ENCODE assay signal across 9 cellular contexts in the genomic region with DNA sequence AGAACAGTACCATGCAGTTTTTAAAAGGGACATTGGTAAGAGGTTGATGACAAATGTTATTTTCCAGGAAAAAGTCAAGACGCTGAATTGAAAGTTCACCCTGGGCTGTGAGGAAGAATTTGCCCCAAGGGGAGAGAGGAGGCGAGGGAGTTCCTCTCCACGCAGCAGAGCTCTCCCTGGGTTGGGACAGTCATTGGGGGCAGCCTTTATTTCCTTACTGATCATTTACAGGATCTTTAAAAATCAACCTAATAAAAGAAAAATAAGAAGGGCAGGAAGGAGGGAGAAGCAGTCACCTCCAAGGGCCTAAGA. TPM values are rescaled to one million over a fixed set of nuclear protein-coding genes. Genes with fewer than 3 reads are reported as not detected.
DNase-seq lines count a peak whose midpoint lies in the region; ATAC-seq and TF ChIP-seq lines count a peak whose summit lies in the region.
"Had no signal": no experiment of that assay in that cellular context is flagged by ENCODE, and none has a peak within 500 bp of the region (broad histone marks: within the 10 kb centered on the region; RNA-seq: fewer than 3 reads in every experiment).

No MANE protein-coding gene starts in this region.

- H3K9me3 Mint-ChIP-seq in dendritic cell treated with granulocyte-macrophage colony-stimulating factor and Interleukin-4, amounts not matched to agents 40 ng/mL and 50 ng/mL, for 4 days: no peaks in the 10 kb centered on the region

- H3K9me3 ChIP-seq in PC-9 (ENCODE audit: insufficient read depth, low read depth): no peaks in the 10 kb centered on the region
- H3K9me3 ChIP-seq in thoracic aorta: no peaks in the 10 kb centered on the region
- H3K9me3 ChIP-seq: MG63 had no signal

- H3K27me3 ChIP-seq in PC-9 (ENCODE audit: insufficient read depth, low read depth): peaks cover 22% of the 10 kb centered on the region
- no peaks in the 10 kb centered on the region for H3K27me3 ChIP-seq in mesendoderm (ENCODE audit: insufficient read depth, low read length, poor library complexity)
- H3K27me3 ChIP-seq in thoracic aorta (replicated peaks; ENCODE audit: insufficient read depth): no peaks in the 10 kb centered on the region
- H3K27me3 ChIP-seq: MG63 had no signal

- no peak for TF ChIP-seq CTCF in PC-9 (conservative IDR thresholded peaks at IDR 0.05)
- no peak for TF ChIP-seq CTCF in thoracic aorta (IDR thresholded peaks at IDR 0.05)

- no peaks in the 10 kb centered on the region for H3K36me3 Mint-ChIP-seq in dendritic cell treated with granulocyte-macrophage colony-stimulating factor and Interleukin-4, amounts not matched to agents 40 ng/mL and 50 ng/mL, for 4 days (ENCODE audit: low read depth)

- H4K5ac ChIP-seq in mesendoderm (ENCODE audit: low read length): no peak overlapping the region

- no peak overlapping the region for H4K8ac ChIP-seq in mesendoderm (ENCODE audit: low read depth, low read length)

- H3K4me1 ChIP-seq in PC-9 (replicated peaks; ENCODE audit: insufficient read depth) (0 out of 2 replicates have a peak, but pooled peaks cover 7% of the 10 kb centered on the region), mesendoderm (ENCODE audit: control insufficient read depth, low read depth, low read length) (no peaks in the 10 kb centered on the region), thoracic aorta (ENCODE audit: control insufficient read depth in 1 of 2, low read depth in 2 of 2) (peaks cover 0 to 24% of the 10 kb centered on the region in 2 donors)

- POLR2A ChIA-PET in PC-9 (lab: Charles Lee; ENCODE audit: unreplicated experiment): no interaction called here

- no peak overlapping the region for H3K23ac ChIP-seq in mesendoderm (ENCODE audit: low read length)

- H2BK120ac ChIP-seq in mesendoderm (ENCODE audit: low read depth, low read length): no peak overlapping the region

- H3K9ac ChIP-seq in mesendoderm (ENCODE audit: low read length): peak overlapping the region; percentile 68

- H3K27ac ChIP-seq in PC-9 (no peak overlapping the region), mesendoderm (ENCODE audit: low read depth, low read length) (no peak overlapping the region), thoracic aorta (peak overlapping the region; percentile 64 to 69)

- no TSS peak for BruUV-seq in PC-9 (replicated peaks; lab: Mats Ljungman, UMichigan)

- WGBS in mesendoderm (ENCODE audit: extremely low coverage, insufficient coverage, low lambda C conversion rate): no CpG with 5 or more reads among the region's 3 CpGs

- no peaks in the 10 kb centered on the region for H4K20me1 ChIP-seq in PC-9 (ENCODE audit: insufficient read depth)

- H3K18ac ChIP-seq in mesendoderm (ENCODE audit: low read length): no peak overlapping the region

- no peak for ATAC-seq in thoracic aorta (ENCODE audit: insufficient number of reproducible peaks, low FRiP score, low read depth)
- no peak for ATAC-seq in activated CD4-positive, CD25-positive, alpha-beta regulatory T cell treated with anti-CD3 and anti-CD28 coated beads, Interleukin-2, amount 50 U/mL, for 24 hours

- peaks cover 29% of the 10 kb centered on the region for H3K4me1 Mint-ChIP-seq in dendritic cell treated with granulocyte-macrophage colony-stimulating factor and Interleukin-4, amounts not matched to agents 40 ng/mL and 50 ng/mL, for 4 days (ENCODE audit: low read depth)

- H3K56ac ChIP-seq in mesendoderm (ENCODE audit: low read length): peak overlapping the region; percentile 95

- CTCF ChIA-PET in PC-9 (lab: Charles Lee): interaction anchor here (0.7 kb wide), 1 partner anchor 11 kb away, joined by 3 read pairs; no protein-coding TSS in a partner anchor

- no peaks in the 10 kb centered on the region for H3K9me2 ChIP-seq in PC-9 (ENCODE audit: insufficient read depth)

- no peaks in the 10 kb centered on the region for H3K36me3 ChIP-seq in PC-9 (ENCODE audit: low read depth)
- H3K36me3 ChIP-seq in mesendoderm (ENCODE audit: control insufficient read depth, insufficient read depth, low read length): no peaks in the 10 kb centered on the region
- H3K36me3 ChIP-seq in thoracic aorta: no peaks in the 10 kb centered on the region
- H3K36me3 ChIP-seq: MG63 had no signal

- peaks cover 10% of the 10 kb centered on the region; the same call in 1 of the 2 replicates for H3F3A ChIP-seq in PC-9 (ENCODE audit: insufficient read depth, low read depth)

- intact Hi-C loops in PC-9 (cut with micrococcal nuclease; ENCODE audit: unreplicated experiment): no loop called here
- intact Hi-C loops in dendritic cell treated with granulocyte-macrophage colony-stimulating factor and Interleukin-4, amounts not matched to agents 40 ng/mL and 50 ng/mL, for 4 days (cut with micrococcal nuclease): no loop called here

- H2BK15ac ChIP-seq in mesendoderm (replicated peaks; ENCODE audit: low read depth): no peak overlapping the region

- H3K4me3 ChIP-seq in PC-9 (peak overlapping the region; percentile 52), mesendoderm (ENCODE audit: low read length) (no peak overlapping the region), thoracic aorta (peak overlapping the region; percentile 70)
- H3K4me3 ChIP-seq: MG63 had no signal

- peaks cover 41% of the 10 kb centered on the region for H3K27me3 Mint-ChIP-seq in dendritic cell treated with granulocyte-macrophage colony-stimulating factor and Interleukin-4, amounts not matched to agents 40 ng/mL and 50 ng/mL, for 4 days

- H3K79me1 ChIP-seq in mesendoderm (ENCODE audit: low read length): no peaks in the 10 kb centered on the region

- H2AFZ ChIP-seq in PC-9: no peak overlapping the region

- no peak overlapping the region for H2AK5ac ChIP-seq in mesendoderm (ENCODE audit: low read length)

- DNase-seq in PC-9 (no peak), mesendoderm (no peak), thoracic aorta (ENCODE audit: low spot score) (no peak), HPDE6-E6E7 (ENCODE audit: extremely low spot score) (no peak)
- no peak for DNase-seq in NK-92 treated with Interleukin-12 subunit alpha and Interleukin-12 subunit beta, amount 100 ng/mL, for 24 hours (lab: John Stamatoyannopoulos, UW)
- DNase-seq: MG63 had no signal

- no peak overlapping the region for H3K4ac ChIP-seq in mesendoderm (ENCODE audit: low read depth, low read length)

- peak overlapping the region; percentile 74 for H3K4me2 ChIP-seq in PC-9
- no peak overlapping the region for H3K4me2 ChIP-seq in mesendoderm (ENCODE audit: low read length)

- H2BK5ac ChIP-seq in mesendoderm (ENCODE audit: low read length): no peak overlapping the region

- peak overlapping the region; percentile 55 for H3K27ac Mint-ChIP-seq in dendritic cell treated with granulocyte-macrophage colony-stimulating factor and Interleukin-4, amounts not matched to agents 40 ng/mL and 50 ng/mL, for 4 days

- H3K4me3 Mint-ChIP-seq in dendritic cell treated with granulocyte-macrophage colony-stimulating factor and Interleukin-4, amounts not matched to agents 40 ng/mL and 50 ng/mL, for 4 days: peak overlapping the region; percentile 68

- H3K79me2 ChIP-seq in PC-9 (ENCODE audit: low read depth) (no peaks in the 10 kb centered on the region), mesendoderm (ENCODE audit: control insufficient read depth, insufficient read depth, low read length) (no peaks in the 10 kb centered on the region)

RNA-seq across cellular contexts. Expression of gene WNT7B, which starts 49.9 kb away (rescaled TPM):
- 66.9 and 75.5 TPM in 2 replicates for total RNA-seq in PC-9 (2021)
- not detected for polyA plus RNA-seq in mesendoderm (2013, experiment 1 of 2)
- polyA plus RNA-seq in mesendoderm (2013, experiment 2 of 2): 0.03 TPM
- not detected for total RNA-seq in thoracic aorta
- total RNA-seq: lung microvascular endothelial cell had no signal

Comparison
In these comparisons a context has a peak if more than half of its experiments do, and no peak if none do; other contexts are left out.
1. H3K27ac ChIP-seq: peak in thoracic aorta (2 of 2); none in PC-9 (single experiment) and mesendoderm (single experiment).
2. RNA of gene WNT7B, which starts 49.9 kb away (total RNA-seq): 66.9 to 75.5 TPM in PC-9; not detected in thoracic aorta; every median in the first group is over 10 times any median in the second.